24 cellular contexts compared by ENCODE assay signal in the genomic region with DNA sequence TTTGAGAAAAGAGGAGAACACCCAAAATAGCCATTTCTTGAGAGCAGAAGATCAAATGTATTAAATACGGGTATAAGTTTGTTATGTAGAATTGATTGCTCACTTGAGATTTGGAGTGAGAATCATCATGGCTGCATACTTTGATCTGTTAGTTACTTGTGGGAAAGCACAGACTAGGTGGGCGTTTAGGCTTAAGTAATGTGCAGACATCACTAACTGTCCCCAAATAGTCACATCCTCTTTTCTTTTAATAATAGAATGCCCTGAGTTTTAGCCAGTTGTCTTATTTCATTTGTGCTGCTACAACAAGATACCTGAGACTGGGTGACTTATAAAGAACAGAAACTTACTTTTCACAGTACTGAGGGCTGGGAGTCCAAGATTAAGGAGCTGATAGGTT. TPM values are rescaled to one million over a fixed set of nuclear protein-coding genes. Genes with fewer than 3 reads are reported as not detected.
DNase-seq lines count a peak whose midpoint lies in the region; ATAC-seq and TF ChIP-seq lines count a peak whose summit lies in the region.
"Had no signal": no experiment of that assay in that cellular context is flagged by ENCODE, and none has a peak within 500 bp of the region (broad histone marks: within the 10 kb centered on the region; RNA-seq: fewer than 3 reads in every experiment).

No MANE protein-coding gene starts in this region.

- no peaks in the 10 kb centered on the region for H3K36me3 Mint-ChIP-seq in activated T-cell treated with anti-CD3 and anti-CD28 coated beads, Interleukin-2, amount 50 U/mL, for 4 hours (ENCODE audit: insufficient read depth)
- H3K36me3 Mint-ChIP-seq: activated naive CD4-positive, alpha-beta T cell treated with anti-CD3 and anti-CD28 coated beads, Interleukin-2, amount 50 U/mL, for 72 hours had no signal

- H3K36me3 ChIP-seq in ACC112 (ENCODE audit: insufficient read depth, low read length) (no peaks in the 10 kb centered on the region), vagina (no peaks in the 10 kb centered on the region), MG63 (no peaks in the 10 kb centered on the region)
- H3K36me3 ChIP-seq: esophagus muscularis mucosa, gastroesophageal sphincter had no signal

- H3K4me1 Mint-ChIP-seq in activated T-cell treated with anti-CD3 and anti-CD28 coated beads, Interleukin-2, amount 50 U/mL, for 4 hours (ENCODE audit: low read depth), result peaks cover 3% of the 10 kb centered on the region
- H3K4me1 Mint-ChIP-seq: activated CD4-positive, alpha-beta memory T cell treated with anti-CD3 and anti-CD28 coated beads, Interleukin-2, amount 10 ng/mL, durations not matched to agents 7 days and 5 days had no signal

- no peaks in the 10 kb centered on the region for H3K9me3 ChIP-seq in vagina
- no peaks in the 10 kb centered on the region for H3K9me3 ChIP-seq in MG63
- H3K9me3 ChIP-seq: esophagus muscularis mucosa, gastroesophageal sphincter had no signal

- no peak for TF ChIP-seq POLR2A in vagina (IDR thresholded peaks at IDR 0.05)

- no peak overlapping the region for H3K27ac ChIP-seq in ACC112 (ENCODE audit: low read depth, low read length)
- no peak overlapping the region for H3K27ac ChIP-seq in vagina
- H3K27ac ChIP-seq: esophagus muscularis mucosa, gastroesophageal sphincter had no signal

- H3K79me2 ChIP-seq in ACC112 (ENCODE audit: control insufficient read depth, insufficient read depth, low read length, unreplicated experiment), result no peaks in the 10 kb centered on the region

- DNase-seq in vagina (ENCODE audit: extremely low spot score in 2 of 2) (no peak), MG63 (no peak), ACHN (no peak)
- DNase-seq in activated T-cell treated with anti-CD3 and anti-CD28 coated beads, Interleukin-2, amount 50 U/mL, for 4 hours, result no peak
- DNase-seq: activated B cell treated with CpG ODN at 0.5 μM for 24 hours; activated CD4-positive, alpha-beta memory T cell treated with anti-CD3 and anti-CD28 coated beads, Interleukin-2, amount 10 ng/mL, durations not matched to agents 7 days and 5 days; activated T-cell treated with anti-CD3 and anti-CD28 coated beads, Interleukin-2, amount 50 U/mL, for 24 hours; C1 segment of cervical spinal cord; cerebellar nuclear complex; effector CD8-positive, alpha-beta T cell; HCEC 1CT; IMR-90; MM.1S; NCI-H1694; stimulated activated CD4-positive, alpha-beta T cell treated with anti-CD3 and anti-CD28 coated beads, Interleukin-4, amount 100 ng/mL, for 4 hours had no signal

- ATAC-seq in GM18868 (IDR thresholded peaks at IDR 0.05; ENCODE audit: unreplicated experiment) (peak; percentile 89), HG02623 (IDR thresholded peaks at IDR 0.05; ENCODE audit: unreplicated experiment) (peak; percentile 58), HG03442 (IDR thresholded peaks at IDR 0.05; ENCODE audit: unreplicated experiment) (peak; percentile 82)
- no peak for ATAC-seq in activated T-cell treated with anti-CD3 and anti-CD28 coated beads, Interleukin-2, amount 50 U/mL, for 4 hours
- ATAC-seq: activated naive CD4-positive, alpha-beta T cell treated with anti-CD3 and anti-CD28 coated beads, Interleukin-2, amount 50 U/mL, for 72 hours; gastroesophageal sphincter had no signal

- TF ChIP-seq CTCF in vagina (IDR thresholded peaks at IDR 0.05), result no peak

- intact Hi-C loops in vagina (cut with DNase I), result no loop called here

- H2AFZ ChIP-seq in ACC112 (ENCODE audit: low read length, unreplicated experiment), result peak overlapping the region; percentile 38

- H3K27me3 ChIP-seq in ACC112 (ENCODE audit: insufficient read depth, low read length) (peaks cover 3% of the 10 kb centered on the region), vagina (no peaks in the 10 kb centered on the region), MG63 (no peaks in the 10 kb centered on the region)
- H3K27me3 ChIP-seq: esophagus muscularis mucosa, gastroesophageal sphincter had no signal

- H3K4me3 ChIP-seq in ACC112 (ENCODE audit: low read depth, low read length) (no peak overlapping the region), vagina (no peak overlapping the region), MG63 (no peak overlapping the region)
- H3K4me3 ChIP-seq: esophagus muscularis mucosa, gastroesophageal sphincter had no signal

- H3K27me3 Mint-ChIP-seq in activated T-cell treated with anti-CD3 and anti-CD28 coated beads, Interleukin-2, amount 50 U/mL, for 4 hours (ENCODE audit: low read depth), result no peaks in the 10 kb centered on the region
- H3K27me3 Mint-ChIP-seq: activated T-cell treated with anti-CD3 and anti-CD28 coated beads, Interleukin-2, amount 50 U/mL, for 24 hours had no signal

- no peaks in the 10 kb centered on the region for H3K9me3 Mint-ChIP-seq in activated T-cell treated with anti-CD3 and anti-CD28 coated beads, Interleukin-2, amount 50 U/mL, for 4 hours
- H3K9me3 Mint-ChIP-seq: activated CD4-positive, alpha-beta memory T cell treated with anti-CD3 and anti-CD28 coated beads, Interleukin-2, amount 10 ng/mL, durations not matched to agents 7 days and 5 days; activated T-cell treated with anti-CD3 and anti-CD28 coated beads, Interleukin-2, amount 50 U/mL, for 24 hours; T-helper 2 cell treated with Interferon-gamma antibody and Interleukin-4, amounts not matched to agents 5 μg/mL and 100 μg/mL, for 36 hours had no signal

- in situ Hi-C loops in ACHN (cut with HindIII; ENCODE audit: low pct_ligation_motif_present, low pct_unique_long_range_greater_than_20kb, low sequenced_read_pairs), result no loop called here

- H3K4me3 Mint-ChIP-seq in activated T-cell treated with anti-CD3 and anti-CD28 coated beads, Interleukin-2, amount 50 U/mL, for 4 hours, result no peak overlapping the region
- H3K4me3 Mint-ChIP-seq: activated B cell treated with CpG ODN at 0.5 μM for 24 hours; activated CD4-positive, alpha-beta memory T cell treated with anti-CD3 and anti-CD28 coated beads, Interleukin-2, amount 10 ng/mL, durations not matched to agents 7 days and 5 days; activated T-cell treated with anti-CD3 and anti-CD28 coated beads, Interleukin-2, amount 50 U/mL, for 24 hours; neural crest cell; T-helper 2 cell treated with Interferon-gamma antibody and Interleukin-4, amounts not matched to agents 5 μg/mL and 100 μg/mL, for 36 hours had no signal

- H3K4me1 ChIP-seq in ACC112 (ENCODE audit: control insufficient read depth, insufficient read depth, low read length, unreplicated experiment) (peaks cover 8% of the 10 kb centered on the region), vagina (no peaks in the 10 kb centered on the region)
- H3K4me1 ChIP-seq: esophagus muscularis mucosa, gastroesophageal sphincter had no signal

RNA-seq across cellular contexts. Expression of a gene that starts 14.3 kb away (rescaled TPM):
- total RNA-seq in vagina, result 21.6 TPM
- total RNA-seq in activated T-cell treated with anti-CD3 and anti-CD28 coated beads, Interleukin-2, amount 50 U/mL, for 4 hours, result 10 to 100 TPM; 42.8 to 44.4 (median 43.4) TPM
- 16.1 and 22.8 TPM in 2 replicates for total RNA-seq in MG63 (2014; rRNA removed; shearing (Covaris generic); ENCODE audit: low replicate concordance)

Comparison
In these comparisons a context has a peak if more than half of its experiments do, and no peak if none do; other contexts are left out.
1. ATAC-seq: peak in GM18868 (single experiment), HG02623 (single experiment) and HG03442 (single experiment); none in activated T-cell treated with anti-CD3 and anti-CD28 coated beads, Interleukin-2, amount 50 U/mL, for 4 hours (0 of 2).